ENCODE assay signal across 21 cellular contexts in genomic region chr3:12267380-12268030, GRCh38. TPM values are rescaled to one million over a fixed set of nuclear protein-coding genes. Genes with fewer than 3 reads are reported as not detected.
"Had no signal": no experiment of that assay in that cellular context is flagged by ENCODE, and none has a peak within 500 bp of the region (broad histone marks: within the 10 kb centered on the region; RNA-seq: fewer than 3 reads in every experiment).

No MANE protein-coding gene starts in this region.

- ATAC-seq: gastroesophageal sphincter; left colon; mucosa of descending colon; naive thymus-derived CD8-positive, alpha-beta T cell; psoas muscle; stimulated activated naive B cell treated with anti-CD40 and anti-IgM and Interleukin-4, amounts not matched to agents 10 μg/mL and 1 μg/mL and 100 μg/mL, for 72 hours; stimulated activated naive CD8-positive, alpha-beta T cell treated with anti-CD3 and anti-CD28 coated beads, Interleukin-15, amount 100 ng/mL, for 72 hours had no signal

- H3K27me3 ChIP-seq: gastroesophageal sphincter, neutrophil, thyroid gland had no signal

- FAIRE-seq: urothelium cell line had no signal

- H3K4me3 ChIP-seq: gastroesophageal sphincter, mucosa of descending colon, psoas muscle, skin epidermis, thyroid gland had no signal

- H3K4me3 Mint-ChIP-seq: endodermal cell; immature natural killer cell; naive thymus-derived CD8-positive, alpha-beta T cell; stimulated activated naive B cell treated with anti-CD40 and anti-IgM and Interleukin-4, amounts not matched to agents 10 μg/mL and 1 μg/mL and 100 μg/mL, for 72 hours; stimulated activated naive CD8-positive, alpha-beta T cell treated with anti-CD3 and anti-CD28 coated beads, Interleukin-15, amount 100 ng/mL, for 72 hours; type B pancreatic cell had no signal

- H3K36me3 ChIP-seq: gastroesophageal sphincter, neutrophil, thyroid gland had no signal

- H3K27ac ChIP-seq: gastroesophageal sphincter, neutrophil, psoas muscle, skin epidermis had no signal

- H3K9me3 Mint-ChIP-seq: endodermal cell; naive thymus-derived CD8-positive, alpha-beta T cell; stimulated activated naive B cell treated with anti-CD40 and anti-IgM and Interleukin-4, amounts not matched to agents 10 μg/mL and 1 μg/mL and 100 μg/mL, for 72 hours; stimulated activated naive CD8-positive, alpha-beta T cell treated with anti-CD3 and anti-CD28 coated beads, Interleukin-15, amount 100 ng/mL, for 72 hours; type B pancreatic cell had no signal

- H3K27me3 Mint-ChIP-seq: type B pancreatic cell had no signal

- H3K27ac Mint-ChIP-seq: endodermal cell; immature natural killer cell; naive thymus-derived CD8-positive, alpha-beta T cell; stimulated activated naive B cell treated with anti-CD40 and anti-IgM and Interleukin-4, amounts not matched to agents 10 μg/mL and 1 μg/mL and 100 μg/mL, for 72 hours; stimulated activated naive CD8-positive, alpha-beta T cell treated with anti-CD3 and anti-CD28 coated beads, Interleukin-15, amount 100 ng/mL, for 72 hours; type B pancreatic cell had no signal

- H3K9me3 ChIP-seq: gastroesophageal sphincter, mucosa of descending colon, neutrophil, psoas muscle, thyroid gland had no signal

- H3K4me1 ChIP-seq: psoas muscle, thyroid gland had no signal

- H3K36me3 Mint-ChIP-seq: immature natural killer cell; naive thymus-derived CD8-positive, alpha-beta T cell; stimulated activated naive B cell treated with anti-CD40 and anti-IgM and Interleukin-4, amounts not matched to agents 10 μg/mL and 1 μg/mL and 100 μg/mL, for 72 hours; type B pancreatic cell had no signal

- H3K4me1 Mint-ChIP-seq: endodermal cell; immature natural killer cell; naive thymus-derived CD8-positive, alpha-beta T cell; stimulated activated naive CD8-positive, alpha-beta T cell treated with anti-CD3 and anti-CD28 coated beads, Interleukin-15, amount 100 ng/mL, for 72 hours had no signal

- DNase-seq: endodermal cell; glutamatergic neuron; immature natural killer cell; kidney; left colon; mammary epithelial cell; mucosa of descending colon; naive thymus-derived CD8-positive, alpha-beta T cell; psoas muscle; retina; stimulated activated CD4-positive, alpha-beta T cell treated with anti-CD3 and anti-CD28 coated beads, Interleukin-2, amount 100 ng/mL, for 24 hours; stimulated activated CD4-positive, alpha-beta T cell treated with anti-CD3 and anti-CD28 coated beads, Interleukin-4, amount 100 ng/mL, for 4 hours; stimulated activated naive B cell treated with anti-CD40 and anti-IgM and Interleukin-4, amounts not matched to agents 10 μg/mL and 1 μg/mL and 100 μg/mL, for 72 hours; stimulated activated naive CD8-positive, alpha-beta T cell treated with anti-CD3 and anti-CD28 coated beads, Interleukin-15, amount 100 ng/mL, for 72 hours; substantia nigra; thyroid gland had no signal

RNA-seq across cellular contexts. Expression of gene PPARG, which starts 21.4 kb away (rescaled TPM):
- total RNA-seq: naive thymus-derived CD8-positive, alpha-beta T cell had no signal
- polyA plus RNA-seq: immature natural killer cell; naive thymus-derived CD8-positive, alpha-beta T cell had no signal
